In genomic region chr20:50580016-50580747, GRCh38 we compare ENCODE assay signal across 8 cellular contexts.
DNase-seq lines count a peak whose midpoint lies in the region; ATAC-seq and TF ChIP-seq lines count a peak whose summit lies in the region.

No MANE protein-coding gene starts in this region.

- H2AFZ ChIP-seq in osteoblast (ENCODE audit: low read length): no peak overlapping the region

- peak; percentile 39 for ATAC-seq in foreskin keratinocyte

- H3K4me1 ChIP-seq in NT2/D1 (ENCODE audit: insufficient read depth, insufficient read length) (no peaks in the 10 kb centered on the region), foreskin keratinocyte (no peaks in the 10 kb centered on the region), osteoblast (ENCODE audit: insufficient read depth, low read length) (peaks cover 10% of the 10 kb centered on the region)

- peaks cover 39% of the 10 kb centered on the region for H4K20me1 ChIP-seq in osteoblast (ENCODE audit: insufficient read depth, low read length)

- no peaks in the 10 kb centered on the region for H3K27me3 ChIP-seq in NT2/D1 (ENCODE audit: insufficient read depth, insufficient read length)
- H3K27me3 ChIP-seq in foreskin keratinocyte: no peaks in the 10 kb centered on the region
- no peaks in the 10 kb centered on the region for H3K27me3 ChIP-seq in osteoblast (ENCODE audit: insufficient read depth, low read length)

- H3K27ac ChIP-seq in foreskin keratinocyte (no peak overlapping the region), osteoblast (ENCODE audit: low read depth, low read length) (peak overlapping the region; percentile 8)

- H3K36me3 ChIP-seq in NT2/D1 (ENCODE audit: insufficient read depth, insufficient read length, low read length) (peaks cover 93% of the 10 kb centered on the region), osteoblast (ENCODE audit: insufficient read depth, low read length) (peaks cover 86% of the 10 kb centered on the region)

- H3K4me3 ChIP-seq in NT2/D1 (ENCODE audit: insufficient read length, low read depth) (no peak overlapping the region), osteoblast (ENCODE audit: insufficient read depth, low read length) (no peak overlapping the region)

- no peak overlapping the region for H3K4me2 ChIP-seq in osteoblast (ENCODE audit: insufficient read depth, low read length)

- H3K9ac ChIP-seq in NT2/D1 (ENCODE audit: insufficient read length, low read depth): no peak overlapping the region

- H3K79me2 ChIP-seq in osteoblast (ENCODE audit: insufficient read depth, low read length): peaks cover 42% of the 10 kb centered on the region

- TF ChIP-seq CTCF in foreskin keratinocyte (conservative IDR thresholded peaks at IDR 0.05) (peak; percentile 72), osteoblast (IDR thresholded peaks at IDR 0.05; ENCODE audit: extremely low read depth, low read depth, low read length) (peak; percentile 74)

- H3K9me3 ChIP-seq in NT2/D1 (ENCODE audit: insufficient read depth, low read length) (peaks cover 18% of the 10 kb centered on the region; the same call in 1 of the 2 replicates), osteoblast (ENCODE audit: low read depth, low read length) (no peaks in the 10 kb centered on the region)

- DNase-seq in activated gamma-delta T cell treated with Interleukin-2 at 50 U/mL for 16 hours (peak; percentile 47), activated gamma-delta T cell (lab: John Stamatoyannopoulos, UW) (no peak), NT2/D1 (ENCODE audit: low read depth, low spot score) (peak; percentile 30), foreskin keratinocyte (no peak), osteoblast (ENCODE audit: insufficient read length, low spot score, missing footprints) (peak; percentile 96), NCI-H128 (lab: John Stamatoyannopoulos, UW; ENCODE audit: unreplicated experiment) (no peak), NCI-H1436 (lab: John Stamatoyannopoulos, UW) (no peak)
- DNase-seq in activated T-helper 9 cell treated with anti-CD3 and anti-CD28 coated beads, Interleukin-2, amount 50 U/mL, for 16 hours (ENCODE audit: low read depth): peak; percentile 32

Comparison
In these comparisons a context has a peak if more than half of its experiments do, and no peak if none do; other contexts are left out.
1. DNase-seq: peak in activated gamma-delta T cell treated with Interleukin-2 at 50 U/mL for 16 hours (single experiment), NT2/D1 (single experiment), activated T-helper 9 cell treated with anti-CD3 and anti-CD28 coated beads, Interleukin-2, amount 50 U/mL, for 16 hours (single experiment) and osteoblast (single experiment); none in activated gamma-delta T cell (single experiment), foreskin keratinocyte (0 of 2), NCI-H128 (single experiment) and NCI-H1436 (single experiment).